ENCODE assay signal across 1 cellular context in the genomic region with DNA sequence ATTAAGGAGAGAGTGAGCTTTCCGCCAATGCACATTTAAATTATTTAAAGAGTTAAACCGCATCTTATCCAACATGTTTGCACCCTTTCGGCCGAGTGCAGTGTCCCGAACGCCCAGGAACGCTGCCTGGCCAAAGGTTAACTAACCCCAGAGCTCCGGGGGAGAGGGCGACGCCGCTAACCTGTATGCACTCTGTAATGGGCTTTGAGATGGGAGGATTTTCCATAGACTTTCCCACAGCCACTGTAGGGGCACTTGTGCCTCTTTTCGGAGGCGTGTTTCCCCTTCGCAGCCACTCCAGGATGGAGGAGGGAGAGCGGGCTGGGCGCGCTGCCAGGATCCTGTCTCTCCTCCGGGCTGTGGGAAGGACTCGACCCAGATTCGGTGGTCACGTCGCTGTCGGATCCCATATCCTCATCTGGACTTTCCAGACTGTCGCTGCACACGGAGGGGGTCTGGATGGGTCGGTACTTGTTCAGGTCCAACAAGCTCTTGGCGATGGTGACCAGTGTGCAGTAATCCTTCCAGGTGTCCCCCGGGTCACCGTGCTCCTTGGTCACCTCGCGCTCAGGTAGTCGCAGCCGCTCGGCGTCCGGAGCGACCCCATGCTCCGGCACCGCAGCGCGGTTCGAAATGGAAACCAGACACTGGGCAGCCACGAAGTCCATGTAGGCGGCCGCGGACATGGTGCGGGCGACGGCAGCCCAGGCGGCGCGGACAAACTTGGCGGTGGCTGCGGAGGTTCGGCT.
A peak's percentile ranks its signal among the peaks of the same experiment; 100 is the strongest.
TF ChIP-seq lines count a peak whose summit lies in the region.

No MANE protein-coding gene starts in this region.

TF ChIP-seq in K562, 482 proteins besides CTCF, POLR2A, EP300 and RAD21 (continued from another document and continues in another):
- TF ChIP-seq, protein P1, sequence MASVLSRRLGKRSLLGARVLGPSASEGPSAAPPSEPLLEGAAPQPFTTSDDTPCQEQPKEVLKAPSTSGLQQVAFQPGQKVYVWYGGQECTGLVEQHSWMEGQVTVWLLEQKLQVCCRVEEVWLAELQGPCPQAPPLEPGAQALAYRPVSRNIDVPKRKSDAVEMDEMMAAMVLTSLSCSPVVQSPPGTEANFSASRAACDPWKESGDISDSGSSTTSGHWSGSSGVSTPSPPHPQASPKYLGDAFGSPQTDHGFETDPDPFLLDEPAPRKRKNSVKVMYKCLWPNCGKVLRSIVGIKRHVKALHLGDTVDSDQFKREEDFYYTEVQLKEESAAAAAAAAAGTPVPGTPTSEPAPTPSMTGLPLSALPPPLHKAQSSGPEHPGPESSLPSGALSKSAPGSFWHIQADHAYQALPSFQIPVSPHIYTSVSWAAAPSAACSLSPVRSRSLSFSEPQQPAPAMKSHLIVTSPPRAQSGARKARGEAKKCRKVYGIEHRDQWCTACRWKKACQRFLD (CRISPR knock-in tag; IDR thresholded peaks at IDR 0.05) = no peak
- no peak for TF ChIP-seq CBX1 (IDR thresholded peaks at IDR 0.05; ENCODE audit: low read depth)
- no peak for TF ChIP-seq NELFE (IDR thresholded peaks at IDR 0.05; ENCODE audit: insufficient read depth, insufficient read length)
- TF ChIP-seq ZNF174 (CRISPR knock-in tag; IDR thresholded peaks at IDR 0.05) = no peak
- TF ChIP-seq CHD1 (IDR thresholded peaks at IDR 0.05; ENCODE audit: low read length) = peak; percentile 41
- peak; percentile 92 for TF ChIP-seq NFIC (IDR thresholded peaks at IDR 0.05)
- no peak for TF ChIP-seq RERE (CRISPR knock-in tag; IDR thresholded peaks at IDR 0.05; ENCODE audit: borderline replicate concordance)
- TF ChIP-seq ATF1 (CRISPR knock-in tag; IDR thresholded peaks at IDR 0.05) = no peak
- no peak for TF ChIP-seq ATF1 (tag; IDR thresholded peaks at IDR 0.05)
- no peak for TF ChIP-seq ZNF431 (CRISPR knock-in tag; IDR thresholded peaks at IDR 0.05)
- TF ChIP-seq NFIX (CRISPR knock-in tag; IDR thresholded peaks at IDR 0.05; ENCODE audit: low read depth) = no peak
- TF ChIP-seq ZNF263 (CRISPR knock-in tag; IDR thresholded peaks at IDR 0.05; ENCODE audit: borderline replicate concordance) = peak; percentile 100
- TF ChIP-seq, protein P2, sequence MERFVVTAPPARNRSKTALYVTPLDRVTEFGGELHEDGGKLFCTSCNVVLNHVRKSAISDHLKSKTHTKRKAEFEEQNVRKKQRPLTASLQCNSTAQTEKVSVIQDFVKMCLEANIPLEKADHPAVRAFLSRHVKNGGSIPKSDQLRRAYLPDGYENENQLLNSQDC (CRISPR knock-in tag; IDR thresholded peaks at IDR 0.05) = no peak
- TF ChIP-seq EWSR1 (IDR thresholded peaks at IDR 0.05; ENCODE audit: borderline replicate concordance, low read depth, partially characterized antibody) = no peak
- TF ChIP-seq PCBP2 (IDR thresholded peaks at IDR 0.05; ENCODE audit: low read depth, low read length, poor library complexity, severe bottlenecking) = no peak
- no peak for TF ChIP-seq ZFP1 (CRISPR knock-in tag; IDR thresholded peaks at IDR 0.05)
- 0 out of 2 replicates have a peak, but pooled peaks have one; percentile 13 for TF ChIP-seq EP400 (IDR thresholded peaks at IDR 0.05)
- no peak for TF ChIP-seq GTF2E2 (tag; IDR thresholded peaks at IDR 0.05)
- TF ChIP-seq, protein P3, sequence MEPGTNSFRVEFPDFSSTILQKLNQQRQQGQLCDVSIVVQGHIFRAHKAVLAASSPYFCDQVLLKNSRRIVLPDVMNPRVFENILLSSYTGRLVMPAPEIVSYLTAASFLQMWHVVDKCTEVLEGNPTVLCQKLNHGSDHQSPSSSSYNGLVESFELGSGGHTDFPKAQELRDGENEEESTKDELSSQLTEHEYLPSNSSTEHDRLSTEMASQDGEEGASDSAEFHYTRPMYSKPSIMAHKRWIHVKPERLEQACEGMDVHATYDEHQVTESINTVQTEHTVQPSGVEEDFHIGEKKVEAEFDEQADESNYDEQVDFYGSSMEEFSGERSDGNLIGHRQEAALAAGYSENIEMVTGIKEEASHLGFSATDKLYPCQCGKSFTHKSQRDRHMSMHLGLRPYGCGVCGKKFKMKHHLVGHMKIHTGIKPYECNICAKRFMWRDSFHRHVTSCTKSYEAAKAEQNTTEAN (CRISPR knock-in tag; IDR thresholded peaks at IDR 0.05) = no peak
- TF ChIP-seq TCF15 (CRISPR knock-in tag; IDR thresholded peaks at IDR 0.05) = no peak
- no peak for TF ChIP-seq SMARCA4 (IDR thresholded peaks at IDR 0.05)
- TF ChIP-seq ZNF644 (tag; IDR thresholded peaks at IDR 0.05; ENCODE audit: low read depth) = no peak
- TF ChIP-seq ZBTB7A (IDR thresholded peaks at IDR 0.05; ENCODE audit: borderline replicate concordance, control insufficient read depth, low read depth, low read length) = no peak
- no peak for TF ChIP-seq MYBL2 (IDR thresholded peaks at IDR 0.05; ENCODE audit: low read depth)
- TF ChIP-seq MYBL2 (CRISPR knock-in tag; IDR thresholded peaks at IDR 0.05; ENCODE audit: borderline replicate concordance) = no peak
- no peak for TF ChIP-seq STAT5B (CRISPR knock-in tag; IDR thresholded peaks at IDR 0.05)
- TF ChIP-seq, protein P4, sequence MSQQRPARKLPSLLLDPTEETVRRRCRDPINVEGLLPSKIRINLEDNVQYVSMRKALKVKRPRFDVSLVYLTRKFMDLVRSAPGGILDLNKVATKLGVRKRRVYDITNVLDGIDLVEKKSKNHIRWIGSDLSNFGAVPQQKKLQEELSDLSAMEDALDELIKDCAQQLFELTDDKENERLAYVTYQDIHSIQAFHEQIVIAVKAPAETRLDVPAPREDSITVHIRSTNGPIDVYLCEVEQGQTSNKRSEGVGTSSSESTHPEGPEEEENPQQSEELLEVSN (IDR thresholded peaks at IDR 0.05; ENCODE audit: borderline replicate concordance in 1 of 2, extremely low read depth in 1 of 2, insufficient read depth in 1 of 2, insufficient read length in 1 of 2, low read depth in 1 of 2, low read length in 1 of 2, poor library complexity in 1 of 2, severe bottlenecking in 1 of 2) = peak in 1 of 2 experiments; percentile 36
- TF ChIP-seq PPARD (CRISPR knock-in tag; IDR thresholded peaks at IDR 0.05) = no peak
- 0 out of 2 replicates have a peak, but pooled peaks have one; percentile 14 for TF ChIP-seq ZNF511 (CRISPR knock-in tag; IDR thresholded peaks at IDR 0.05)
- TF ChIP-seq ZNF583 (CRISPR knock-in tag; IDR thresholded peaks at IDR 0.05) = no peak
- TF ChIP-seq ATF4 (CRISPR knock-in tag; IDR thresholded peaks at IDR 0.05) = no peak
- TF ChIP-seq PYGO2 (tag; IDR thresholded peaks at IDR 0.05) = no peak
- TF ChIP-seq KDM1A (IDR thresholded peaks at IDR 0.05) = no peak
- TF ChIP-seq FIP1L1 (IDR thresholded peaks at IDR 0.05; ENCODE audit: low read depth, low read length, poor library complexity, severe bottlenecking) = no peak
- no peak for TF ChIP-seq KLF16 (IDR thresholded peaks at IDR 0.05)
- TF ChIP-seq CHD2 (IDR thresholded peaks at IDR 0.05; ENCODE audit: low read depth, low read length) = no peak
- no peak for TF ChIP-seq ZNF354B (CRISPR knock-in tag; IDR thresholded peaks at IDR 0.05)
- TF ChIP-seq CLOCK (CRISPR knock-in tag; IDR thresholded peaks at IDR 0.05; ENCODE audit: borderline replicate concordance) = no peak
